ENCODE assay signal across 18 cellular contexts in genomic region chr1:90970208-90970607, GRCh38. TPM values are rescaled to one million over a fixed set of nuclear protein-coding genes. Genes with fewer than 3 reads are reported as not detected.
A peak's percentile ranks its signal among the peaks of the same experiment; 100 is the strongest.
DNase-seq lines count a peak whose midpoint lies in the region; ATAC-seq, FAIRE-seq and TF ChIP-seq lines count a peak whose summit lies in the region.
"Had no signal": no experiment of that assay in that cellular context is flagged by ENCODE, and none has a peak within 500 bp of the region (broad histone marks: within the 10 kb centered on the region; RNA-seq: fewer than 3 reads in every experiment).

No MANE protein-coding gene starts in this region.

- no peak for FAIRE-seq in K562 (lab: Jason Lieb, UNC)

- no peak overlapping the region for H3K4me2 ChIP-seq in K562 (ENCODE audit: insufficient read depth, low read length)

- TF ChIP-seq POLR2A in K562 (conservative IDR thresholded peaks at IDR 0.05): no peak

- 50% methylated on average over 1 of the region's 1 CpG for WGBS in K562 (ENCODE audit: insufficient coverage, low coverage, missing lambda C conversion rate)

- H3K27me3 ChIP-seq in K562 (ENCODE audit: control insufficient read depth in 2 of 2, insufficient read depth in 2 of 2, low read length in 2 of 2): no peaks in the 10 kb centered on the region

- in situ Hi-C loops in K562 (cut with MboI): no loop called here

- H3K4me1 Mint-ChIP-seq in MCF 10A (ENCODE audit: insufficient read depth, unreplicated experiment): peaks cover 22% of the 10 kb centered on the region

- peaks cover 28% of the 10 kb centered on the region for H3K36me3 Mint-ChIP-seq in MCF 10A (ENCODE audit: insufficient read depth, unreplicated experiment)

- TF ChIP-seq EP300 in K562 (IDR thresholded peaks at IDR 0.05; ENCODE audit: low read length): no peak

- no peak overlapping the region for H3K4me3 Mint-ChIP-seq in MCF 10A (ENCODE audit: unreplicated experiment)
- H3K4me3 Mint-ChIP-seq: CD14-positive monocyte; CD8-positive, alpha-beta T cell; H9 had no signal

- no peak for TF ChIP-seq RAD21 in K562 (CRISPR knock-in tag; conservative IDR thresholded peaks at IDR 0.05 in 1 of 2, IDR thresholded peaks at IDR 0.05 in 1 of 2)

- H3K36me3 ChIP-seq in K562 (ENCODE audit: control insufficient read depth, insufficient read depth, low read length): peaks cover 19% of the 10 kb centered on the region; the same call in 2 of the 3 replicates

- no peak overlapping the region for H3K9ac ChIP-seq in K562 (ENCODE audit: insufficient read depth in 1 of 2, low read depth in 2 of 2, low read length in 2 of 2)

- no peaks in the 10 kb centered on the region for H3K27me3 Mint-ChIP-seq in MCF 10A (ENCODE audit: insufficient read depth, unreplicated experiment)

- peaks cover 0 to 5% of the 10 kb centered on the region in 2 experiments; a peak in 2 of 5 replicates for H3K4me1 ChIP-seq in K562 (replicated peaks in 1 of 2; ENCODE audit: control insufficient read depth in 2 of 2, insufficient read depth in 2 of 2, low read length in 2 of 2)

- H3K9me3 Mint-ChIP-seq in MCF 10A (ENCODE audit: unreplicated experiment): no peaks in the 10 kb centered on the region
- H3K9me3 Mint-ChIP-seq: CD14-positive monocyte; CD8-positive, alpha-beta T cell; H9 had no signal

- no peaks in the 10 kb centered on the region for H3K9me1 ChIP-seq in K562 (ENCODE audit: control insufficient read depth, insufficient read depth, low read length)

- no peak for TF ChIP-seq CTCF in K562 (IDR thresholded peaks at IDR 0.05 in 2 of 3, conservative IDR thresholded peaks at IDR 0.05 in 1 of 3; ENCODE audit: insufficient read depth in 2 of 3, low read depth in 1 of 3, low read length in 3 of 3)
- TF ChIP-seq CTCF in MCF 10A (IDR thresholded peaks at IDR 0.05; ENCODE audit: unreplicated experiment): no peak

- peaks cover 70% of the 10 kb centered on the region for H3K79me2 ChIP-seq in K562 (ENCODE audit: control insufficient read depth, insufficient read depth, low read length)

- ATAC-seq in K562 (no peak), HG02870 (IDR thresholded peaks at IDR 0.05; ENCODE audit: unreplicated experiment) (no peak), HG02970 (IDR thresholded peaks at IDR 0.05; ENCODE audit: low FRiP score, unreplicated experiment) (no peak)
- ATAC-seq: CD8-positive, alpha-beta T cell had no signal

- DNase-seq in NCI-H146 (lab: John Stamatoyannopoulos, UW): peak; percentile 4
- DNase-seq in NCI-H146 treated with DMSO at 0.1 percent for 48 hours (lab: John Stamatoyannopoulos, UW; ENCODE audit: unreplicated experiment): no peak
- DNase-seq in NCI-H69 (lab: John Stamatoyannopoulos, UW): peak; percentile 7
- DNase-seq in K562 (ENCODE audit: extremely low read depth in 1 of 4, low spot score in 3 of 4): no peak
- DNase-seq in MCF 10A (ENCODE audit: unreplicated experiment): no peak
- DNase-seq in NCI-H1417 (lab: John Stamatoyannopoulos, UW): no peak
- DNase-seq: CD8-positive, alpha-beta T cell; COR-L47; DND-41; GF-D8; GOT3; H9; KG1 had no signal

- CTCF ChIA-PET in K562 (lab: Yijun Ruan, JAX; ENCODE audit: low intra/inter-chr PET ratio): no interaction called here
- CTCF ChIA-PET in MCF 10A (lab: Yijun Ruan, JAX): no interaction called here

- H3K4me3 ChIP-seq in K562: no peak overlapping the region

- BruUV-seq in K562 (replicated peaks; lab: Mats Ljungman, UMichigan) (no TSS peak), MCF 10A (replicated peaks; lab: Mats Ljungman, UMichigan) (no TSS peak)

- H2AFZ ChIP-seq in K562 (ENCODE audit: low read depth, low read length): no peak overlapping the region

- H3K9me3 ChIP-seq in K562 (replicated peaks; ENCODE audit: control insufficient read depth, insufficient read depth, low read depth, low read length): no peaks in the 10 kb centered on the region

- POLR2A ChIA-PET in K562 (lab: Yijun Ruan, JAX) (no interaction called here), MCF 10A (lab: Yijun Ruan, JAX) (interaction anchor here (0.6 kb wide), 1 partner anchor 249 kb away, joined by 4 read pairs; no protein-coding TSS in a partner anchor)

- intact Hi-C loops in K562 (cut with micrococcal nuclease): no loop called here
- intact Hi-C loops in MCF 10A (cut with micrococcal nuclease): no loop called here

- H3K27ac ChIP-seq in K562 (ENCODE audit: extremely low read depth, low read depth, low read length): no peak overlapping the region
- H3K27ac ChIP-seq: 22Rv1, HL-60 had no signal

- H3K27ac Mint-ChIP-seq in MCF 10A (ENCODE audit: low read depth, unreplicated experiment): no peak overlapping the region

- H4K20me1 ChIP-seq in K562 (replicated peaks; ENCODE audit: control insufficient read depth, insufficient read depth, low read length): no peaks in the 10 kb centered on the region

TF ChIP-seq in K562, 482 proteins besides CTCF, POLR2A, EP300 and RAD21:
- TF ChIP-seq CEBPB (tag; IDR thresholded peaks at IDR 0.05): peak; percentile 34; the same call in 1 of the 2 replicates
- no peak for TF ChIP-seq ZNF609 (CRISPR knock-in tag; IDR thresholded peaks at IDR 0.05; ENCODE audit: borderline replicate concordance)
- TF ChIP-seq CEBPG (CRISPR knock-in tag; IDR thresholded peaks at IDR 0.05): no peak
- TF ChIP-seq CEBPG (tag; conservative IDR thresholded peaks at IDR 0.05 in 1 of 2, IDR thresholded peaks at IDR 0.05 in 1 of 2): 0 out of 4 replicates have a peak, but pooled peaks of 1 of the 2 experiments have one; percentile 31

RNA-seq across cellular contexts. Expression of gene ZNF644, which starts 51.6 kb away (rescaled TPM):
- total RNA-seq in K562 (2011; cell fraction: chromatin; rRNA removed; ENCODE audit: low replicate concordance): 41.2 and 164 TPM in 2 replicates
- total RNA-seq in K562 (2011; cell fraction: nucleolus; rRNA removed): 17.8 and 23.4 TPM in 2 replicates
- total RNA-seq in K562 (2011; cell fraction: nucleoplasm; rRNA removed): 78.6 and 160 TPM in 2 replicates
- 30.8 and 35.1 TPM in 2 replicates for total RNA-seq in K562 (2014; rRNA removed)
- total RNA-seq in K562 (2014; rRNA removed; fragmentation: Illumina TruSeq; extraction: Trizol): 55.8 and 63.3 TPM in 2 replicates
- total RNA-seq in K562 (2015; rRNA removed; fragmentation: Illumina TruSeq; extraction: Trizol): 64.2 and 71.4 TPM in 2 replicates
- total RNA-seq in K562 (2021): 39.6 and 39.8 TPM in 2 replicates
- 21.2 and 27.6 TPM in 2 replicates for polyA plus RNA-seq in K562 (2011; rRNA removed)
- polyA plus RNA-seq in K562 (2011; cell fraction: cytosol; rRNA removed): 3.4 and 8.8 TPM in 2 replicates
- 12.4 and 15.1 TPM in 2 replicates for polyA plus RNA-seq in K562 (2011; cell fraction: nucleus; rRNA removed)
- polyA plus RNA-seq in K562 (2012): 17.7 and 21.2 TPM in 2 replicates
- 26.5 and 32.5 TPM in 2 replicates for polyA plus RNA-seq in K562 (2014; fragmentation: Illumina TruSeq; extraction: Trizol)
- polyA plus RNA-seq in K562 (2014; fragmentation: Nextera tagmentation; extraction: Ambion mirVana): 10 to 100 TPM; 39.8 to 48.4 TPM
- 18.5 and 25.3 TPM in 2 replicates for polyA plus RNA-seq in K562 (2014; rRNA removed)
- polyA minus RNA-seq in K562 (2011; rRNA and poly(A)+ RNA removed): 91.2 and 91.6 TPM in 2 replicates
- polyA minus RNA-seq in K562 (2011; cell fraction: cytosol; rRNA and poly(A)+ RNA removed): 27.6 and 28.7 TPM in 2 replicates
- polyA minus RNA-seq in K562 (2011; cell fraction: nucleus; rRNA and poly(A)+ RNA removed): 57.5 and 74.6 TPM in 2 replicates
- total RNA-seq in MCF 10A (2022): 43.5 and 46.2 TPM in 2 replicates

Comparison
In these comparisons a context has a peak if more than half of its experiments do, and no peak if none do; other contexts are left out.
1. DNase-seq: peak in NCI-H146 (single experiment) and NCI-H69 (single experiment); none in NCI-H146 treated with DMSO at 0.1 percent for 48 hours (single experiment), K562 (0 of 4), MCF 10A (single experiment) and NCI-H1417 (0 of 3).